In the genomic region with DNA sequence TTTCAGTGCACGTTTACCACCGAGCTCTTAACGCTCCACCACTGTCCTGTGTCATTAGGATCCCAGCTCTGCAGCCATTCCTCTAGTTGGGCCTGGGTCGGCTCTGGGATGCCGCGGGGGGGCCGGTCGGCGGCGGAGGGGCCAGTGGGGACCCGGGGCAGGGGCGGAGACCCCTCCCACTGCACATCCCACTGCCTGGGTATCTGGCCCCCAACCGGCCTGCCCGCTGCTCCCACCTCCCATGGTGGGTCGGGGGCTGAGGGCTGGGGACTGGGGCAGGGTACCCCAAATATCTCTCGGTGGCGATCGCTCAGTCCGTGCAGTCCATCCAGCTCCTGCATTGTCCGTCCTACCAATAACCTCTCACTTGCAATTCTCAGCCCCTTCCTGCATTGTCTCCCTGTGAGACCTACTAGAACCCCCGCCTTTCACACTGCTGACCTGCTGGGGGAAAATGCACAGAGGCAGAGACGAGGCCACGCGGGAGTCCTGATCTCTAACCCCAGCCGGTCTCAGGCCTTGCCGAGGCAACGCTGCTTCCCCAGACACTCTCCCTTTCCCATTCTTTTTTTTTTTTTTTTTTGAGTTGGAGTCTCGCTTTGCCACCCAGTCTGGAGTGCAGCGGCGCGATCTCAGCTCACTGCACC, we compare ENCODE assay signal across 2 cellular contexts.
A peak's percentile ranks its signal among the peaks of the same experiment; 100 is the strongest.
TF ChIP-seq lines count a peak whose summit lies in the region.

No MANE protein-coding gene starts in this region.

TF ChIP-seq in K562, 482 proteins besides CTCF, POLR2A, EP300 and RAD21 (continues in another document):
- TF ChIP-seq, protein P1, sequence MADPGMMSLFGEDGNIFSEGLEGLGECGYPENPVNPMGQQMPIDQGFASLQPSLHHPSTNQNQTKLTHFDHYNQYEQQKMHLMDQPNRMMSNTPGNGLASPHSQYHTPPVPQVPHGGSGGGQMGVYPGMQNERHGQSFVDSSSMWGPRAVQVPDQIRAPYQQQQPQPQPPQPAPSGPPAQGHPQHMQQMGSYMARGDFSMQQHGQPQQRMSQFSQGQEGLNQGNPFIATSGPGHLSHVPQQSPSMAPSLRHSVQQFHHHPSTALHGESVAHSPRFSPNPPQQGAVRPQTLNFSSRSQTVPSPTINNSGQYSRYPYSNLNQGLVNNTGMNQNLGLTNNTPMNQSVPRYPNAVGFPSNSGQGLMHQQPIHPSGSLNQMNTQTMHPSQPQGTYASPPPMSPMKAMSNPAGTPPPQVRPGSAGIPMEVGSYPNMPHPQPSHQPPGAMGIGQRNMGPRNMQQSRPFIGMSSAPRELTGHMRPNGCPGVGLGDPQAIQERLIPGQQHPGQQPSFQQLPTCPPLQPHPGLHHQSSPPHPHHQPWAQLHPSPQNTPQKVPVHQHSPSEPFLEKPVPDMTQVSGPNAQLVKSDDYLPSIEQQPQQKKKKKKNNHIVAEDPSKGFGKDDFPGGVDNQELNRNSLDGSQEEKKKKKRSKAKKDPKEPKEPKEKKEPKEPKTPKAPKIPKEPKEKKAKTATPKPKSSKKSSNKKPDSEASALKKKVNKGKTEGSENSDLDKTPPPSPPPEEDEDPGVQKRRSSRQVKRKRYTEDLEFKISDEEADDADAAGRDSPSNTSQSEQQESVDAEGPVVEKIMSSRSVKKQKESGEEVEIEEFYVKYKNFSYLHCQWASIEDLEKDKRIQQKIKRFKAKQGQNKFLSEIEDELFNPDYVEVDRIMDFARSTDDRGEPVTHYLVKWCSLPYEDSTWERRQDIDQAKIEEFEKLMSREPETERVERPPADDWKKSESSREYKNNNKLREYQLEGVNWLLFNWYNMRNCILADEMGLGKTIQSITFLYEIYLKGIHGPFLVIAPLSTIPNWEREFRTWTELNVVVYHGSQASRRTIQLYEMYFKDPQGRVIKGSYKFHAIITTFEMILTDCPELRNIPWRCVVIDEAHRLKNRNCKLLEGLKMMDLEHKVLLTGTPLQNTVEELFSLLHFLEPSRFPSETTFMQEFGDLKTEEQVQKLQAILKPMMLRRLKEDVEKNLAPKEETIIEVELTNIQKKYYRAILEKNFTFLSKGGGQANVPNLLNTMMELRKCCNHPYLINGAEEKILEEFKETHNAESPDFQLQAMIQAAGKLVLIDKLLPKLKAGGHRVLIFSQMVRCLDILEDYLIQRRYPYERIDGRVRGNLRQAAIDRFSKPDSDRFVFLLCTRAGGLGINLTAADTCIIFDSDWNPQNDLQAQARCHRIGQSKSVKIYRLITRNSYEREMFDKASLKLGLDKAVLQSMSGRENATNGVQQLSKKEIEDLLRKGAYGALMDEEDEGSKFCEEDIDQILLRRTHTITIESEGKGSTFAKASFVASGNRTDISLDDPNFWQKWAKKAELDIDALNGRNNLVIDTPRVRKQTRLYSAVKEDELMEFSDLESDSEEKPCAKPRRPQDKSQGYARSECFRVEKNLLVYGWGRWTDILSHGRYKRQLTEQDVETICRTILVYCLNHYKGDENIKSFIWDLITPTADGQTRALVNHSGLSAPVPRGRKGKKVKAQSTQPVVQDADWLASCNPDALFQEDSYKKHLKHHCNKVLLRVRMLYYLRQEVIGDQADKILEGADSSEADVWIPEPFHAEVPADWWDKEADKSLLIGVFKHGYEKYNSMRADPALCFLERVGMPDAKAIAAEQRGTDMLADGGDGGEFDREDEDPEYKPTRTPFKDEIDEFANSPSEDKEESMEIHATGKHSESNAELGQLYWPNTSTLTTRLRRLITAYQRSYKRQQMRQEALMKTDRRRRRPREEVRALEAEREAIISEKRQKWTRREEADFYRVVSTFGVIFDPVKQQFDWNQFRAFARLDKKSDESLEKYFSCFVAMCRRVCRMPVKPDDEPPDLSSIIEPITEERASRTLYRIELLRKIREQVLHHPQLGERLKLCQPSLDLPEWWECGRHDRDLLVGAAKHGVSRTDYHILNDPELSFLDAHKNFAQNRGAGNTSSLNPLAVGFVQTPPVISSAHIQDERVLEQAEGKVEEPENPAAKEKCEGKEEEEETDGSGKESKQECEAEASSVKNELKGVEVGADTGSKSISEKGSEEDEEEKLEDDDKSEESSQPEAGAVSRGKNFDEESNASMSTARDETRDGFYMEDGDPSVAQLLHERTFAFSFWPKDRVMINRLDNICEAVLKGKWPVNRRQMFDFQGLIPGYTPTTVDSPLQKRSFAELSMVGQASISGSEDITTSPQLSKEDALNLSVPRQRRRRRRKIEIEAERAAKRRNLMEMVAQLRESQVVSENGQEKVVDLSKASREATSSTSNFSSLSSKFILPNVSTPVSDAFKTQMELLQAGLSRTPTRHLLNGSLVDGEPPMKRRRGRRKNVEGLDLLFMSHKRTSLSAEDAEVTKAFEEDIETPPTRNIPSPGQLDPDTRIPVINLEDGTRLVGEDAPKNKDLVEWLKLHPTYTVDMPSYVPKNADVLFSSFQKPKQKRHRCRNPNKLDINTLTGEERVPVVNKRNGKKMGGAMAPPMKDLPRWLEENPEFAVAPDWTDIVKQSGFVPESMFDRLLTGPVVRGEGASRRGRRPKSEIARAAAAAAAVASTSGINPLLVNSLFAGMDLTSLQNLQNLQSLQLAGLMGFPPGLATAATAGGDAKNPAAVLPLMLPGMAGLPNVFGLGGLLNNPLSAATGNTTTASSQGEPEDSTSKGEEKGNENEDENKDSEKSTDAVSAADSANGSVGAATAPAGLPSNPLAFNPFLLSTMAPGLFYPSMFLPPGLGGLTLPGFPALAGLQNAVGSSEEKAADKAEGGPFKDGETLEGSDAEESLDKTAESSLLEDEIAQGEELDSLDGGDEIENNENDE (IDR thresholded peaks at IDR 0.05; ENCODE audit: low read depth, low read length), result peak; percentile 36
- TF ChIP-seq, protein P2, sequence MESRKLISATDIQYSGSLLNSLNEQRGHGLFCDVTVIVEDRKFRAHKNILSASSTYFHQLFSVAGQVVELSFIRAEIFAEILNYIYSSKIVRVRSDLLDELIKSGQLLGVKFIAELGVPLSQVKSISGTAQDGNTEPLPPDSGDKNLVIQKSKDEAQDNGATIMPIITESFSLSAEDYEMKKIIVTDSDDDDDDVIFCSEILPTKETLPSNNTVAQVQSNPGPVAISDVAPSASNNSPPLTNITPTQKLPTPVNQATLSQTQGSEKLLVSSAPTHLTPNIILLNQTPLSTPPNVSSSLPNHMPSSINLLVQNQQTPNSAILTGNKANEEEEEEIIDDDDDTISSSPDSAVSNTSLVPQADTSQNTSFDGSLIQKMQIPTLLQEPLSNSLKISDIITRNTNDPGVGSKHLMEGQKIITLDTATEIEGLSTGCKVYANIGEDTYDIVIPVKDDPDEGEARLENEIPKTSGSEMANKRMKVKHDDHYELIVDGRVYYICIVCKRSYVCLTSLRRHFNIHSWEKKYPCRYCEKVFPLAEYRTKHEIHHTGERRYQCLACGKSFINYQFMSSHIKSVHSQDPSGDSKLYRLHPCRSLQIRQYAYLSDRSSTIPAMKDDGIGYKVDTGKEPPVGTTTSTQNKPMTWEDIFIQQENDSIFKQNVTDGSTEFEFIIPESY (CRISPR knock-in tag; IDR thresholded peaks at IDR 0.05), result peak; percentile 74
- TF ChIP-seq, protein P3, sequence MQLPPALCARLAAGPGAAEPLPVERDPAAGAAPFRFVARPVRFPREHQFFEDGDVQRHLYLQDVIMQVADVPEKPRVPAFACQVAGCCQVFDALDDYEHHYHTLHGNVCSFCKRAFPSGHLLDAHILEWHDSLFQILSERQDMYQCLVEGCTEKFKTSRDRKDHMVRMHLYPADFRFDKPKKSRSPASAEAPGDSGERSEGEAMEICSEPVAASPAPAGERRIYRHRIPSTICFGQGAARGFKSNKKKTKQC (CRISPR knock-in tag; IDR thresholded peaks at IDR 0.05), result 0 out of 2 replicates have a peak, but pooled peaks have one; percentile 40
- TF ChIP-seq POLR2G (IDR thresholded peaks at IDR 0.05; ENCODE audit: low read depth, low read length), result peak; percentile 45; the same call in 1 of the 2 replicates

TF ChIP-seq in HepG2, 621 proteins besides CTCF, POLR2A, EP300 and RAD21:
- TF ChIP-seq ZNF562 (CRISPR knock-in tag; IDR thresholded peaks at IDR 0.05; ENCODE audit: borderline replicate concordance) (no peak), AGO2 (optimal IDR thresholded peaks at IDR 0.05; ENCODE audit: low read depth, low read length) (peak; percentile 16), POLR2G (IDR thresholded peaks at IDR 0.05; ENCODE audit: low read depth, low read length) (no peak)
